ENCODE assay signal across 1 cellular context in the genomic region with DNA sequence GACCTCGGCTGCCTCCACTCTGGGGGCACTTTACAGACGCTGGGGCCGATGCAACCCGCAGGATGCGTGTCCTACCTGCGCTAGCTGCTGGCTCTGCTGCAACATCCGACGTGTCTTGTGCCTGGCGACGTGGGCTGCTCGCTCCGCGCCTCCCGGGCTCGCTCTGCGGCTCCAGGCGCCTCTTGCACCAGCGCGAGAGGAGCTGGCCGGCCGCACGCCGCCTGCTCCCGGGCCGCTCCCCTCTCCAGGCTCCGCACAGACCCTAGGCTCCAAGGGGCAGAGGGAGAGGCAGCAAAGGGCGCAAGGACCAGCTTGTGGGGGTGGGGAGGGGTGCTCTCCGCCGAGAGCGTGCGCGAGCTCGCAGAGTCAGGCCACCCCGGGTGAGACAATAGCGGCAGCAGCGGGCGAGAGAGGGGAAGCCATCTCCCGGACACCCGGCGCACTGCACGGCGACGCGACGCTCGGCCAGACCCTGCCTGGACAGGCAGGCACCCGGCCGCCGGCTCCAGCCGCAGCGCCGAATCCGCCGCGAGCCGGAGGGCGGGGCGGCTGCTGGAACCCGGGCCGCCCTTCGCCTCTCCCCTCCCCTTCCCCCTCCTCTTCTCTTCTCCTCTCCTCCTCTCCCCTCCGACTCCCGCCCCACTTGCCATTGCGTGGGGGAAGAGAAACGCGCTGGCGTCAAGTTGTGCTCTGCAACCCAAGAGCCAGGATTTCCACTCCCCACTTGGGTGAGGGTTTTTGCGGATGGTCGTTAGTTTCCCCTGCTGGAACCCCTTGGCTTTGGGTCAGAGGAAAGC.
TF ChIP-seq lines count a peak whose summit lies in the region.

A gene with protein sequence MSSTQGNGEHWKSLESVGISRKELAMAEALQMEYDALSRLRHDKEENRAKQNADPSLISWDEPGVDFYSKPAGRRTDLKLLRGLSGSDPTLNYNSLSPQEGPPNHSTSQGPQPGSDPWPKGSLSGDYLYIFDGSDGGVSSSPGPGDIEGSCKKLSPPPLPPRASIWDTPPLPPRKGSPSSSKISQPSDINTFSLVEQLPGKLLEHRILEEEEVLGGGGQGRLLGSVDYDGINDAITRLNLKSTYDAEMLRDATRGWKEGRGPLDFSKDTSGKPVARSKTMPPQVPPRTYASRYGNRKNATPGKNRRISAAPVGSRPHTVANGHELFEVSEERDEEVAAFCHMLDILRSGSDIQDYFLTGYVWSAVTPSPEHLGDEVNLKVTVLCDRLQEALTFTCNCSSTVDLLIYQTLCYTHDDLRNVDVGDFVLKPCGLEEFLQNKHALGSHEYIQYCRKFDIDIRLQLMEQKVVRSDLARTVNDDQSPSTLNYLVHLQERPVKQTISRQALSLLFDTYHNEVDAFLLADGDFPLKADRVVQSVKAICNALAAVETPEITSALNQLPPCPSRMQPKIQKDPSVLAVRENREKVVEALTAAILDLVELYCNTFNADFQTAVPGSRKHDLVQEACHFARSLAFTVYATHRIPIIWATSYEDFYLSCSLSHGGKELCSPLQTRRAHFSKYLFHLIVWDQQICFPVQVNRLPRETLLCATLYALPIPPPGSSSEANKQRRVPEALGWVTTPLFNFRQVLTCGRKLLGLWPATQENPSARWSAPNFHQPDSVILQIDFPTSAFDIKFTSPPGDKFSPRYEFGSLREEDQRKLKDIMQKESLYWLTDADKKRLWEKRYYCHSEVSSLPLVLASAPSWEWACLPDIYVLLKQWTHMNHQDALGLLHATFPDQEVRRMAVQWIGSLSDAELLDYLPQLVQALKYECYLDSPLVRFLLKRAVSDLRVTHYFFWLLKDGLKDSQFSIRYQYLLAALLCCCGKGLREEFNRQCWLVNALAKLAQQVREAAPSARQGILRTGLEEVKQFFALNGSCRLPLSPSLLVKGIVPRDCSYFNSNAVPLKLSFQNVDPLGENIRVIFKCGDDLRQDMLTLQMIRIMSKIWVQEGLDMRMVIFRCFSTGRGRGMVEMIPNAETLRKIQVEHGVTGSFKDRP (N-terminal part only) (minus strand): TSS at position 525 of the 797 bp plus-strand sequence. CDS start 25,003 bp downstream, outside the sequence.

TF ChIP-seq in HepG2, 621 proteins besides CTCF, POLR2A, EP300 and RAD21 (continued from another document):
- TF ChIP-seq, protein P1, sequence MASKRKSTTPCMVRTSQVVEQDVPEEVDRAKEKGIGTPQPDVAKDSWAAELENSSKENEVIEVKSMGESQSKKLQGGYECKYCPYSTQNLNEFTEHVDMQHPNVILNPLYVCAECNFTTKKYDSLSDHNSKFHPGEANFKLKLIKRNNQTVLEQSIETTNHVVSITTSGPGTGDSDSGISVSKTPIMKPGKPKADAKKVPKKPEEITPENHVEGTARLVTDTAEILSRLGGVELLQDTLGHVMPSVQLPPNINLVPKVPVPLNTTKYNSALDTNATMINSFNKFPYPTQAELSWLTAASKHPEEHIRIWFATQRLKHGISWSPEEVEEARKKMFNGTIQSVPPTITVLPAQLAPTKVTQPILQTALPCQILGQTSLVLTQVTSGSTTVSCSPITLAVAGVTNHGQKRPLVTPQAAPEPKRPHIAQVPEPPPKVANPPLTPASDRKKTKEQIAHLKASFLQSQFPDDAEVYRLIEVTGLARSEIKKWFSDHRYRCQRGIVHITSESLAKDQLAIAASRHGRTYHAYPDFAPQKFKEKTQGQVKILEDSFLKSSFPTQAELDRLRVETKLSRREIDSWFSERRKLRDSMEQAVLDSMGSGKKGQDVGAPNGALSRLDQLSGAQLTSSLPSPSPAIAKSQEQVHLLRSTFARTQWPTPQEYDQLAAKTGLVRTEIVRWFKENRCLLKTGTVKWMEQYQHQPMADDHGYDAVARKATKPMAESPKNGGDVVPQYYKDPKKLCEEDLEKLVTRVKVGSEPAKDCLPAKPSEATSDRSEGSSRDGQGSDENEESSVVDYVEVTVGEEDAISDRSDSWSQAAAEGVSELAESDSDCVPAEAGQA (IDR thresholded peaks at IDR 0.05; ENCODE audit: low read depth): no peak
- TF ChIP-seq, protein P1 (CRISPR knock-in tag; IDR thresholded peaks at IDR 0.05; ENCODE audit: borderline replicate concordance): no peak; the same call in 1 of the 2 replicates
- TF ChIP-seq NFIC (IDR thresholded peaks at IDR 0.05; ENCODE audit: low read length) (no peak), ELF1 (CRISPR knock-in tag; IDR thresholded peaks at IDR 0.05) (0 out of 2 replicates have a peak, but pooled peaks have one; percentile 7), ZNF337 (CRISPR knock-in tag; IDR thresholded peaks at IDR 0.05; ENCODE audit: borderline replicate concordance, low read depth) (0 out of 2 replicates have a peak, but pooled peaks have one; percentile 37), ZNF570 (CRISPR knock-in tag; IDR thresholded peaks at IDR 0.05; ENCODE audit: borderline replicate concordance) (no peak), AKAP8 (CRISPR knock-in tag; IDR thresholded peaks at IDR 0.05) (no peak), HMGA1 (CRISPR knock-in tag; conservative IDR thresholded peaks at IDR 0.05) (no peak), NCOR1 (IDR thresholded peaks at IDR 0.05; ENCODE audit: borderline replicate concordance, low read length) (0 out of 2 replicates have a peak, but pooled peaks have one; percentile 10), TP53 (CRISPR knock-in tag; conservative IDR thresholded peaks at IDR 0.05) (0 out of 2 replicates have a peak, but pooled peaks have one; percentile 5), SALL2 (CRISPR knock-in tag; IDR thresholded peaks at IDR 0.05) (peak; percentile 87; the same call in 1 of the 2 replicates), YEATS4 (CRISPR knock-in tag; IDR thresholded peaks at IDR 0.05; ENCODE audit: borderline replicate concordance) (peak; percentile 79), ZSCAN31 (CRISPR knock-in tag; IDR thresholded peaks at IDR 0.05; ENCODE audit: low read depth) (peak; percentile 87), ZSCAN22 (CRISPR knock-in tag; IDR thresholded peaks at IDR 0.05) (no peak), ARHGAP35 (CRISPR knock-in tag; IDR thresholded peaks at IDR 0.05; ENCODE audit: borderline replicate concordance) (peak; percentile 86; the same call in 1 of the 2 replicates), ZNF563 (CRISPR knock-in tag; IDR thresholded peaks at IDR 0.05) (peak; percentile 69; the same call in 1 of the 2 replicates), ZNF605 (CRISPR knock-in tag; IDR thresholded peaks at IDR 0.05) (no peak), ZNF430 (CRISPR knock-in tag; IDR thresholded peaks at IDR 0.05) (no peak), TGIF2 (CRISPR knock-in tag; IDR thresholded peaks at IDR 0.05) (no peak), HOXA5 (CRISPR knock-in tag; IDR thresholded peaks at IDR 0.05) (peak; percentile 46; the same call in 1 of the 2 replicates)
- TF ChIP-seq, protein P2, sequence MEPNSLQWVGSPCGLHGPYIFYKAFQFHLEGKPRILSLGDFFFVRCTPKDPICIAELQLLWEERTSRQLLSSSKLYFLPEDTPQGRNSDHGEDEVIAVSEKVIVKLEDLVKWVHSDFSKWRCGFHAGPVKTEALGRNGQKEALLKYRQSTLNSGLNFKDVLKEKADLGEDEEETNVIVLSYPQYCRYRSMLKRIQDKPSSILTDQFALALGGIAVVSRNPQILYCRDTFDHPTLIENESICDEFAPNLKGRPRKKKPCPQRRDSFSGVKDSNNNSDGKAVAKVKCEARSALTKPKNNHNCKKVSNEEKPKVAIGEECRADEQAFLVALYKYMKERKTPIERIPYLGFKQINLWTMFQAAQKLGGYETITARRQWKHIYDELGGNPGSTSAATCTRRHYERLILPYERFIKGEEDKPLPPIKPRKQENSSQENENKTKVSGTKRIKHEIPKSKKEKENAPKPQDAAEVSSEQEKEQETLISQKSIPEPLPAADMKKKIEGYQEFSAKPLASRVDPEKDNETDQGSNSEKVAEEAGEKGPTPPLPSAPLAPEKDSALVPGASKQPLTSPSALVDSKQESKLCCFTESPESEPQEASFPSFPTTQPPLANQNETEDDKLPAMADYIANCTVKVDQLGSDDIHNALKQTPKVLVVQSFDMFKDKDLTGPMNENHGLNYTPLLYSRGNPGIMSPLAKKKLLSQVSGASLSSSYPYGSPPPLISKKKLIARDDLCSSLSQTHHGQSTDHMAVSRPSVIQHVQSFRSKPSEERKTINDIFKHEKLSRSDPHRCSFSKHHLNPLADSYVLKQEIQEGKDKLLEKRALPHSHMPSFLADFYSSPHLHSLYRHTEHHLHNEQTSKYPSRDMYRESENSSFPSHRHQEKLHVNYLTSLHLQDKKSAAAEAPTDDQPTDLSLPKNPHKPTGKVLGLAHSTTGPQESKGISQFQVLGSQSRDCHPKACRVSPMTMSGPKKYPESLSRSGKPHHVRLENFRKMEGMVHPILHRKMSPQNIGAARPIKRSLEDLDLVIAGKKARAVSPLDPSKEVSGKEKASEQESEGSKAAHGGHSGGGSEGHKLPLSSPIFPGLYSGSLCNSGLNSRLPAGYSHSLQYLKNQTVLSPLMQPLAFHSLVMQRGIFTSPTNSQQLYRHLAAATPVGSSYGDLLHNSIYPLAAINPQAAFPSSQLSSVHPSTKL (CRISPR knock-in tag; IDR thresholded peaks at IDR 0.05): peak; percentile 27; the same call in 1 of the 2 replicates
- TF ChIP-seq, protein P3, sequence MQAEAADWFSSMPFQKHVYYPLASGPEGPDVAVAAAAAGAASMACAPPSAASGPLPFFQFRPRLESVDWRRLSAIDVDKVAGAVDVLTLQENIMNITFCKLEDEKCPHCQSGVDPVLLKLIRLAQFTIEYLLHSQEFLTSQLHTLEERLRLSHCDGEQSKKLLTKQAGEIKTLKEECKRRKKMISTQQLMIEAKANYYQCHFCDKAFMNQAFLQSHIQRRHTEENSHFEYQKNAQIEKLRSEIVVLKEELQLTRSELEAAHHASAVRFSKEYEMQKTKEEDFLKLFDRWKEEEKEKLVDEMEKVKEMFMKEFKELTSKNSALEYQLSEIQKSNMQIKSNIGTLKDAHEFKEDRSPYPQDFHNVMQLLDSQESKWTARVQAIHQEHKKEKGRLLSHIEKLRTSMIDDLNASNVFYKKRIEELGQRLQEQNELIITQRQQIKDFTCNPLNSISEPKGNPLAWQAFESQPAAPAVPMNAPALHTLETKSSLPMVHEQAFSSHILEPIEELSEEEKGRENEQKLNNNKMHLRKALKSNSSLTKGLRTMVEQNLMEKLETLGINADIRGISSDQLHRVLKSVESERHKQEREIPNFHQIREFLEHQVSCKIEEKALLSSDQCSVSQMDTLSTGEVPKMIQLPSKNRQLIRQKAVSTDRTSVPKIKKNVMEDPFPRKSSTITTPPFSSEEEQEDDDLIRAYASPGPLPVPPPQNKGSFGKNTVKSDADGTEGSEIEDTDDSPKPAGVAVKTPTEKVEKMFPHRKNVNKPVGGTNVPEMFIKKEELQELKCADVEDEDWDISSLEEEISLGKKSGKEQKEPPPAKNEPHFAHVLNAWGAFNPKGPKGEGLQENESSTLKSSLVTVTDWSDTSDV (CRISPR knock-in tag; IDR thresholded peaks at IDR 0.05): peak; percentile 89
- TF ChIP-seq, protein P4, sequence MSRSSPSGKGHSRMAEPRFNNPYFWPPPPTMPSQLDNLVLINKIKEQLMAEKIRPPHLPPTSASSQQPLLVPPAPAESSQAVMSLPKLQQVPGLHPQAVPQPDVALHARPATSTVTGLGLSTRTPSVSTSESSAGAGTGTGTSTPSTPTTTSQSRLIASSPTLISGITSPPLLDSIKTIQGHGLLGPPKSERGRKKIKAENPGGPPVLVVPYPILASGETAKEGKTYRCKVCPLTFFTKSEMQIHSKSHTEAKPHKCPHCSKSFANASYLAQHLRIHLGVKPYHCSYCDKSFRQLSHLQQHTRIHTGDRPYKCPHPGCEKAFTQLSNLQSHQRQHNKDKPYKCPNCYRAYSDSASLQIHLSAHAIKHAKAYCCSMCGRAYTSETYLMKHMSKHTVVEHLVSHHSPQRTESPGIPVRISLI (CRISPR knock-in tag; IDR thresholded peaks at IDR 0.05; ENCODE audit: borderline replicate concordance): no peak
- TF ChIP-seq, protein P5, sequence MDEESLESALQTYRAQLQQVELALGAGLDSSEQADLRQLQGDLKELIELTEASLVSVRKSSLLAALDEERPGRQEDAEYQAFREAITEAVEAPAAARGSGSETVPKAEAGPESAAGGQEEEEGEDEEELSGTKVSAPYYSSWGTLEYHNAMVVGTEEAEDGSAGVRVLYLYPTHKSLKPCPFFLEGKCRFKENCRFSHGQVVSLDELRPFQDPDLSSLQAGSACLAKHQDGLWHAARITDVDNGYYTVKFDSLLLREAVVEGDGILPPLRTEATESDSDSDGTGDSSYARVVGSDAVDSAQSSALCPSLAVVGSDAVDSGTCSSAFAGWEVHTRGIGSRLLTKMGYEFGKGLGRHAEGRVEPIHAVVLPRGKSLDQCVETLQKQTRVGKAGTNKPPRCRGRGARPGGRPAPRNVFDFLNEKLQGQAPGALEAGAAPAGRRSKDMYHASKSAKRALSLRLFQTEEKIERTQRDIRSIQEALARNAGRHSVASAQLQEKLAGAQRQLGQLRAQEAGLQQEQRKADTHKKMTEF (CRISPR knock-in tag; IDR thresholded peaks at IDR 0.05): peak; percentile 77
- TF ChIP-seq, protein P6, sequence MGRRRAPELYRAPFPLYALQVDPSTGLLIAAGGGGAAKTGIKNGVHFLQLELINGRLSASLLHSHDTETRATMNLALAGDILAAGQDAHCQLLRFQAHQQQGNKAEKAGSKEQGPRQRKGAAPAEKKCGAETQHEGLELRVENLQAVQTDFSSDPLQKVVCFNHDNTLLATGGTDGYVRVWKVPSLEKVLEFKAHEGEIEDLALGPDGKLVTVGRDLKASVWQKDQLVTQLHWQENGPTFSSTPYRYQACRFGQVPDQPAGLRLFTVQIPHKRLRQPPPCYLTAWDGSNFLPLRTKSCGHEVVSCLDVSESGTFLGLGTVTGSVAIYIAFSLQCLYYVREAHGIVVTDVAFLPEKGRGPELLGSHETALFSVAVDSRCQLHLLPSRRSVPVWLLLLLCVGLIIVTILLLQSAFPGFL (CRISPR knock-in tag; IDR thresholded peaks at IDR 0.05): 0 out of 2 replicates have a peak, but pooled peaks have one; percentile 60
- TF ChIP-seq, protein P7, sequence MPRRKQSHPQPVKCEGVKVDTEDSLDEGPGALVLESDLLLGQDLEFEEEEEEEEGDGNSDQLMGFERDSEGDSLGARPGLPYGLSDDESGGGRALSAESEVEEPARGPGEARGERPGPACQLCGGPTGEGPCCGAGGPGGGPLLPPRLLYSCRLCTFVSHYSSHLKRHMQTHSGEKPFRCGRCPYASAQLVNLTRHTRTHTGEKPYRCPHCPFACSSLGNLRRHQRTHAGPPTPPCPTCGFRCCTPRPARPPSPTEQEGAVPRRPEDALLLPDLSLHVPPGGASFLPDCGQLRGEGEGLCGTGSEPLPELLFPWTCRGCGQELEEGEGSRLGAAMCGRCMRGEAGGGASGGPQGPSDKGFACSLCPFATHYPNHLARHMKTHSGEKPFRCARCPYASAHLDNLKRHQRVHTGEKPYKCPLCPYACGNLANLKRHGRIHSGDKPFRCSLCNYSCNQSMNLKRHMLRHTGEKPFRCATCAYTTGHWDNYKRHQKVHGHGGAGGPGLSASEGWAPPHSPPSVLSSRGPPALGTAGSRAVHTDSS (CRISPR knock-in tag; conservative IDR thresholded peaks at IDR 0.05): no peak
